Comparison of ENCODE assay signal across 24 cellular contexts in the genomic region with DNA sequence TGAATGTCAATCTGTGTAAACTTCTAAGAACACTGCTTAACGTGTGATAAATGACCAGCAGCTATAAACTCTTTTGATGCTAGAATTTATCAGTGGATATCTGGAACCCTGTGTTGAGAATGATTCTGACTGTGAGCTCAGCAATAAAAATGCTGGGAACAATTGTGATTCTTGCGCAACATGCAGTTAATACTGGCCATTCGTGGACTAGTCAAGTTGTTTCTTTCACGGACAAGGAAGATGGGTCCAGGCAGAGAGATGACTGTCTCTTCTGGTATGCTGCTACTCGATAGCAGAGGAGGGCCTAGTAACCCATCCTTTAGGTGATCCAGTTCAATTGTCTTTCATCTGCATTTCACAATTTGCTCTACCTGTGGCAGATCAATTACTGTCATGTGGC.
DNase-seq lines count a peak whose midpoint lies in the region; ATAC-seq, FAIRE-seq and TF ChIP-seq lines count a peak whose summit lies in the region.
"Had no signal": no experiment of that assay in that cellular context is flagged by ENCODE, and none has a peak within 500 bp of the region (broad histone marks: within the 10 kb centered on the region; RNA-seq: fewer than 3 reads in every experiment).

No MANE protein-coding gene starts in this region.

- no peak overlapping the region for H2BK15ac ChIP-seq in H1 (ENCODE audit: low read length)

- FAIRE-seq in H1 (lab: Jason Lieb, UNC): no peak
- FAIRE-seq: GM12891 had no signal

- TF ChIP-seq EP300 in H1 (IDR thresholded peaks at IDR 0.05; ENCODE audit: borderline replicate concordance in 1 of 2, low read depth in 2 of 2, low read length in 2 of 2): no peak

- no peak overlapping the region for H2BK12ac ChIP-seq in H1 (ENCODE audit: low read depth, low read length)

- no peak overlapping the region for H3K23ac ChIP-seq in H1 (ENCODE audit: insufficient read length)

- no peak overlapping the region for H3K14ac ChIP-seq in H1 (ENCODE audit: insufficient read length)

- H3K9me3 ChIP-seq in PC-3 (ENCODE audit: low read length) (no peaks in the 10 kb centered on the region), H1 (ENCODE audit: insufficient read depth in 2 of 2, low read depth in 1 of 2, low read length in 1 of 2) (no peaks in the 10 kb centered on the region)
- H3K9me3 ChIP-seq: gastroesophageal sphincter had no signal

- no peak overlapping the region for H3K18ac ChIP-seq in H1 (ENCODE audit: extremely low read depth, low read length)

- H4K20me1 ChIP-seq in PC-3 (ENCODE audit: low read length) (no peaks in the 10 kb centered on the region), H1 (replicated peaks in 1 of 2; ENCODE audit: control insufficient read depth in 1 of 2, insufficient read depth in 2 of 2, low read length in 2 of 2) (no peaks in the 10 kb centered on the region)

- no peak for TF ChIP-seq POLR2A in H1 (IDR thresholded peaks at IDR 0.05; ENCODE audit: control extremely low read depth in 1 of 2, low read depth in 2 of 2, low read length in 2 of 2)

- ATAC-seq in PC-3 (no peak), HG03439 (IDR thresholded peaks at IDR 0.05; ENCODE audit: unreplicated experiment) (no peak)
- ATAC-seq: activated naive CD4-positive, alpha-beta T cell treated with anti-CD3 and anti-CD28 coated beads, Interleukin-2, amount 50 U/mL, for 72 hours; effector memory CD8-positive, alpha-beta T cell; gastroesophageal sphincter had no signal

- BruUV-seq in PC-3 (replicated peaks; lab: Mats Ljungman, UMichigan): no TSS peak

- H2AK5ac ChIP-seq in H1 (ENCODE audit: low read depth, low read length): no peak overlapping the region

- DNase-seq in ELR (ENCODE audit: low read depth) (peak; percentile 74), PC-3 (peak; percentile 58), H1 (ENCODE audit: low read depth in 1 of 2, low spot score in 2 of 2) (no peak), myocyte (ENCODE audit: low read depth) (peak; percentile 28), activated gamma-delta T cell (lab: John Stamatoyannopoulos, UW) (no peak), DMS79 (lab: John Stamatoyannopoulos, UW) (no peak)
- no peak for DNase-seq in central memory CD4-positive, alpha-beta T cell
- DNase-seq: activated CD4-positive, alpha-beta memory T cell treated with anti-CD3 and anti-CD28 coated beads for 36 hours; activated T-cell treated with anti-CD3 and anti-CD28 coated beads, Interleukin-2, amount 50 U/mL, for 1 hour; COR-L47; effector memory CD8-positive, alpha-beta T cell; H7; NCI-H1694; NCI-H345; SHP77 treated with DMSO at 0.1 percent for 48 hours; stimulated activated CD4-positive, alpha-beta T cell treated with anti-CD3 and anti-CD28 coated beads, Interleukin-4, amount 100 ng/mL, for 4 hours; stimulated activated CD8-positive, alpha-beta memory T cell treated with anti-CD3 and anti-CD28 coated beads, Interleukin-4, amount 100 ng/mL, for 48 hours; T-helper 1 cell had no signal

- no peaks in the 10 kb centered on the region for H3K23me2 ChIP-seq in H1 (ENCODE audit: low read depth, low read length)

- intact Hi-C loops in PC-3 (cut with micrococcal nuclease): no loop called here

- H3K4me1 ChIP-seq in PC-3 (ENCODE audit: insufficient read depth, low read length) (no peaks in the 10 kb centered on the region), H1 (replicated peaks in 1 of 4; ENCODE audit: control insufficient read depth in 3 of 4, insufficient read depth in 4 of 4, low read length in 3 of 4) (no peaks in the 10 kb centered on the region)
- H3K4me1 ChIP-seq: gastroesophageal sphincter had no signal

- no peaks in the 10 kb centered on the region; the same call in 1 of the 2 replicates for H3K9me2 ChIP-seq in PC-3 (replicated peaks; ENCODE audit: low read length)

- H2BK20ac ChIP-seq in H1 (ENCODE audit: low read length): no peak overlapping the region; the same call in 1 of the 2 replicates

- no peak overlapping the region for H2BK120ac ChIP-seq in H1 (replicated peaks; ENCODE audit: low read depth, low read length)

- no peak overlapping the region for H3K4me3 ChIP-seq in PC-3 (ENCODE audit: low read length)
- H3K4me3 ChIP-seq in H1 (ENCODE audit: extremely low read depth in 1 of 4, insufficient read depth in 2 of 4, low read depth in 3 of 4, low read length in 4 of 4): no peak overlapping the region
- H3K4me3 ChIP-seq: cardiac muscle cell, gastroesophageal sphincter, skin epidermis had no signal

- TF ChIP-seq CTCF in PC-3 (conservative IDR thresholded peaks at IDR 0.05; ENCODE audit: low read depth, low read length) (no peak), H1 (IDR thresholded peaks at IDR 0.05; ENCODE audit: control extremely low read depth in 1 of 3, insufficient read depth in 1 of 3, low read depth in 1 of 3, low read length in 3 of 3) (no peak)

- CTCF ChIA-PET in PC-3 (lab: Charles Lee): interaction anchor here (0.5 kb wide), 1 partner anchor 446 kb away, joined by 3 read pairs; no protein-coding TSS in a partner anchor
- CTCF ChIA-PET in H1 (lab: Charles Lee; ENCODE audit: partially characterized antibody): interaction anchor here (0.6 to 2.2 kb wide), 2 partner anchors 19 to 392 kb away, joined by 3 to 8 read pairs; no protein-coding TSS in a partner anchor

- H2BK5ac ChIP-seq in H1 (ENCODE audit: low read depth, low read length): no peak overlapping the region

- H3K79me2 ChIP-seq in PC-3 (ENCODE audit: low read length) (no peaks in the 10 kb centered on the region), H1 (ENCODE audit: control insufficient read depth in 1 of 2, insufficient read depth in 2 of 2, low read length in 2 of 2) (no peaks in the 10 kb centered on the region)

- H3K27ac ChIP-seq in PC-3 (ENCODE audit: low read length) (no peak overlapping the region), H1 (ENCODE audit: low read depth, low read length) (no peak overlapping the region)
- H3K27ac ChIP-seq: cardiac muscle cell, gastroesophageal sphincter, skin epidermis had no signal

- POLR2A ChIA-PET in PC-3 (lab: Charles Lee; ENCODE audit: unreplicated experiment): no interaction called here
- POLR2A ChIA-PET in H1 (lab: Charles Lee; ENCODE audit: partially characterized antibody): no interaction called here

- TF ChIP-seq RAD21 in H1 (IDR thresholded peaks at IDR 0.05 in 1 of 2, conservative IDR thresholded peaks at IDR 0.05 in 1 of 2; ENCODE audit: low read depth in 2 of 2, low read length in 2 of 2): no peak

- H3K27me3 ChIP-seq in PC-3 (ENCODE audit: low read length) (no peaks in the 10 kb centered on the region), H1 (replicated peaks in 1 of 4; ENCODE audit: control insufficient read depth in 3 of 4, extremely low read depth in 1 of 4, insufficient read depth in 3 of 4, low read length in 3 of 4) (no peaks in the 10 kb centered on the region)
- H3K27me3 ChIP-seq: cardiac muscle cell, gastroesophageal sphincter had no signal

- no peak overlapping the region for H3K9ac ChIP-seq in PC-3 (ENCODE audit: low read length)
- no peak overlapping the region for H3K9ac ChIP-seq in H1 (replicated peaks in 1 of 4; ENCODE audit: extremely low read depth in 1 of 4, low read depth in 3 of 4, low read length in 3 of 4)

- H3K56ac ChIP-seq in H1 (replicated peaks; ENCODE audit: insufficient read length, low read depth, low read length): no peak overlapping the region

- H4K8ac ChIP-seq in H1 (ENCODE audit: extremely low read depth, insufficient read depth, low read length): no peak overlapping the region

- H3K36me3 ChIP-seq in PC-3 (ENCODE audit: low read depth, low read length) (no peaks in the 10 kb centered on the region), H1 (ENCODE audit: control insufficient read depth in 2 of 4, insufficient read depth in 4 of 4, low read length in 3 of 4) (no peaks in the 10 kb centered on the region)
- H3K36me3 ChIP-seq: cardiac muscle cell, gastroesophageal sphincter had no signal

- H3K4ac ChIP-seq in H1 (replicated peaks; ENCODE audit: insufficient read length, low read depth, low read length): no peak overlapping the region

- H3K4me2 ChIP-seq in PC-3 (ENCODE audit: low read length): no peak overlapping the region
- H3K4me2 ChIP-seq in H1 (ENCODE audit: insufficient read depth in 1 of 2, low read depth in 2 of 2, low read length in 2 of 2): no peak overlapping the region

- H4K91ac ChIP-seq in H1 (replicated peaks; ENCODE audit: insufficient read length, low read length): no peak overlapping the region

- H4K5ac ChIP-seq in H1 (ENCODE audit: insufficient read length, low read depth, low read length): no peak overlapping the region

- no peak overlapping the region for H2AFZ ChIP-seq in PC-3 (ENCODE audit: low read length)
- H2AFZ ChIP-seq in H1 (ENCODE audit: low read length): no peak overlapping the region

- no peaks in the 10 kb centered on the region for H3F3A ChIP-seq in PC-3 (ENCODE audit: low read length, unreplicated experiment)

- 95% methylated on average over 5 of the region's 5 CpGs; no CpG with 5 or more reads in 1 of the 2 experiments for WGBS in H1 (ENCODE audit: extremely low coverage in 1 of 2, insufficient coverage in 1 of 2, insufficient read length in 1 of 2, insufficient replicate concordance in 2 of 2, low coverage in 1 of 2, low lambda C conversion rate in 2 of 2, missing lambda C conversion rate in 1 of 2), 2 experiments

- no peaks in the 10 kb centered on the region for H3K79me1 ChIP-seq in H1 (ENCODE audit: low read depth, low read length)

TF ChIP-seq in H1, 55 proteins besides CTCF, POLR2A, EP300 and RAD21:
- peak; percentile 91; the same call in 1 of the 2 replicates for TF ChIP-seq CEBPB (IDR thresholded peaks at IDR 0.05; ENCODE audit: low read depth, low read length)
- TF ChIP-seq, protein P1, sequence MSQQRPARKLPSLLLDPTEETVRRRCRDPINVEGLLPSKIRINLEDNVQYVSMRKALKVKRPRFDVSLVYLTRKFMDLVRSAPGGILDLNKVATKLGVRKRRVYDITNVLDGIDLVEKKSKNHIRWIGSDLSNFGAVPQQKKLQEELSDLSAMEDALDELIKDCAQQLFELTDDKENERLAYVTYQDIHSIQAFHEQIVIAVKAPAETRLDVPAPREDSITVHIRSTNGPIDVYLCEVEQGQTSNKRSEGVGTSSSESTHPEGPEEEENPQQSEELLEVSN (IDR thresholded peaks at IDR 0.05): no peak

Comparison
In these comparisons a context has a peak if more than half of its experiments do, and no peak if none do; other contexts are left out.
1. DNase-seq: peak in ELR (single experiment), PC-3 (single experiment) and myocyte (single experiment); none in H1 (0 of 2), activated gamma-delta T cell (single experiment), DMS79 (single experiment) and central memory CD4-positive, alpha-beta T cell (single experiment).